In genomic region chr7:155457544-155458316, GRCh38 we compare ENCODE assay signal across 9 cellular contexts. TPM values are rescaled to one million over a fixed set of nuclear protein-coding genes. Genes with fewer than 3 reads are reported as not detected.
DNase-seq lines count a peak whose midpoint lies in the region; ATAC-seq lines count a peak whose summit lies in the region.
"Had no signal": no experiment of that assay in that cellular context is flagged by ENCODE, and none has a peak within 500 bp of the region (broad histone marks: within the 10 kb centered on the region; RNA-seq: fewer than 3 reads in every experiment).

EN2 (plus strand) TSS chr7:155458129; CDS start chr7:155458378, 249 bp downstream.

- H3K9me3 Mint-ChIP-seq in activated naive CD8-positive, alpha-beta T cell treated with anti-CD3 and anti-CD28 coated beads, Interleukin-2, amount 50 U/mL, for 24 hours: no peaks in the 10 kb centered on the region

- H3K36me3 ChIP-seq in thymus (ENCODE audit: control insufficient read depth, insufficient read depth): no peaks in the 10 kb centered on the region

- peaks cover 2% of the 10 kb centered on the region for H3K9me3 ChIP-seq in thymus (ENCODE audit: control insufficient read depth)

- H3K4me1 Mint-ChIP-seq in activated naive CD8-positive, alpha-beta T cell treated with anti-CD3 and anti-CD28 coated beads, Interleukin-2, amount 50 U/mL, for 24 hours: peaks cover 29% of the 10 kb centered on the region

- H3K27ac Mint-ChIP-seq in activated naive CD8-positive, alpha-beta T cell treated with anti-CD3 and anti-CD28 coated beads, Interleukin-2, amount 50 U/mL, for 24 hours: no peak within 1 kb of the TSS

- H3K4me3 Mint-ChIP-seq in activated naive CD8-positive, alpha-beta T cell treated with anti-CD3 and anti-CD28 coated beads, Interleukin-2, amount 50 U/mL, for 24 hours: peak within 1 kb of the TSS; percentile 29

- WGBS in thymus: 2% methylated on average over 126 of the region's 126 CpGs

- peak; percentile 67 for DNase-seq in activated CD8-positive, alpha-beta memory T cell treated with anti-CD3 and anti-CD28 coated beads for 24 hours
- no peak for DNase-seq in activated CD8-positive, alpha-beta memory T cell treated with anti-CD3 and anti-CD28 coated beads, Interleukin-2, amount 50 U/mL, for 4 hours
- DNase-seq in activated naive CD8-positive, alpha-beta T cell treated with anti-CD3 and anti-CD28 coated beads, Interleukin-2, amount 50 U/mL, for 24 hours: no peak
- no peak for DNase-seq in left lobe of liver (ENCODE audit: low spot score)
- no peak for DNase-seq in activated effector memory CD4-positive, alpha-beta T cell treated with anti-CD3 and anti-CD28 coated beads, Interleukin-2, amount 50 U/mL, for 16 hours
- DNase-seq in DMS153 treated with DMSO at 0.1 percent for 48 hours (lab: John Stamatoyannopoulos, UW; ENCODE audit: unreplicated experiment): no peak

- H3K4me3 ChIP-seq in thymus (ENCODE audit: low read length): peak within 1 kb of the TSS; percentile 40

- no peak for ATAC-seq in activated naive CD8-positive, alpha-beta T cell treated with anti-CD3 and anti-CD28 coated beads, Interleukin-2, amount 50 U/mL, for 24 hours
- ATAC-seq in left lobe of liver (peak; percentile 54), HG03378 (IDR thresholded peaks at IDR 0.05; ENCODE audit: unreplicated experiment) (no peak)

- peaks cover 96% of the 10 kb centered on the region for H3K27me3 ChIP-seq in thymus (ENCODE audit: control insufficient read depth, insufficient read depth)

- H3K27me3 Mint-ChIP-seq in activated naive CD8-positive, alpha-beta T cell treated with anti-CD3 and anti-CD28 coated beads, Interleukin-2, amount 50 U/mL, for 24 hours: peaks cover 81% of the 10 kb centered on the region

- H3K4me1 ChIP-seq in thymus (ENCODE audit: control insufficient read depth, insufficient read depth, low read length): no peaks in the 10 kb centered on the region

- no peak within 1 kb of the TSS for H3K27ac ChIP-seq in thymus (ENCODE audit: low read depth)

- no peaks in the 10 kb centered on the region for H3K36me3 Mint-ChIP-seq in activated naive CD8-positive, alpha-beta T cell treated with anti-CD3 and anti-CD28 coated beads, Interleukin-2, amount 50 U/mL, for 24 hours (ENCODE audit: low read depth)

RNA-seq across cellular contexts. Expression of gene EN2, which starts in this region (rescaled TPM):
- total RNA-seq in left lobe of liver: not detected
- 0.05 TPM for polyA plus RNA-seq in thymus
- total RNA-seq: T-helper 1 cell treated with Interleukin-12 subunit alpha and Interleukin-12 subunit beta and Interleukin-4 antibody, amounts not matched to agents 30 ng/mL and 1 ng/mL, for 36 hours had no signal

Comparison
In these comparisons a context has a peak if more than half of its experiments do, and no peak if none do; other contexts are left out.
1. Peak in ATAC-seq in left lobe of liver; RNA of the gene not detected or under 1 TPM.